ENCODE assay signal across 11 cellular contexts in genomic region chr2:177622516-177622915, GRCh38.
DNase-seq lines count a peak whose midpoint lies in the region; ATAC-seq, FAIRE-seq and TF ChIP-seq lines count a peak whose summit lies in the region.
"Had no signal": no experiment of that assay in that cellular context is flagged by ENCODE, and none has a peak within 500 bp of the region (broad histone marks: within the 10 kb centered on the region; RNA-seq: fewer than 3 reads in every experiment).

No MANE protein-coding gene starts in this region.

- TF ChIP-seq RAD21 in K562 (CRISPR knock-in tag; conservative IDR thresholded peaks at IDR 0.05 in 1 of 2, IDR thresholded peaks at IDR 0.05 in 1 of 2) = peak in 1 of 2 experiments; percentile 18; a peak in 1 of 4 replicates

- peak overlapping the region; percentile 29; the same call in 1 of the 2 replicates for H2AFZ ChIP-seq in K562 (ENCODE audit: low read depth, low read length)

- H3K4me3 ChIP-seq in BJ (ENCODE audit: low read depth, low read length) (no peak overlapping the region), HAP-1 (no peak overlapping the region), K562 (no peak overlapping the region)

- POLR2A ChIA-PET in BJ (lab: Charles Lee) = no interaction called here
- POLR2A ChIA-PET in K562 (lab: Yijun Ruan, JAX) = no interaction called here

- H3K4me3 Mint-ChIP-seq in natural killer cell = no peak overlapping the region

- 67% methylated on average over 3 of the region's 3 CpGs for WGBS in K562 (ENCODE audit: insufficient coverage, low coverage, missing lambda C conversion rate)

- no peak overlapping the region for H3K9ac ChIP-seq in K562 (ENCODE audit: insufficient read depth in 1 of 2, low read depth in 2 of 2, low read length in 2 of 2)

- H3K27me3 ChIP-seq in BJ (ENCODE audit: control insufficient read depth, insufficient read depth, low read length) = no peaks in the 10 kb centered on the region
- no peaks in the 10 kb centered on the region for H3K27me3 ChIP-seq in HAP-1 (ENCODE audit: low read depth)
- H3K27me3 ChIP-seq in K562 (ENCODE audit: control insufficient read depth in 2 of 2, insufficient read depth in 2 of 2, low read length in 2 of 2) = no peaks in the 10 kb centered on the region

- no peak overlapping the region for H3K27ac Mint-ChIP-seq in natural killer cell

- H4K20me1 ChIP-seq in K562 (replicated peaks; ENCODE audit: control insufficient read depth, insufficient read depth, low read length) = no peaks in the 10 kb centered on the region

- H3K4me1 Mint-ChIP-seq in natural killer cell = peaks cover 12% of the 10 kb centered on the region in 2 donors

- no peaks in the 10 kb centered on the region for H3K9me1 ChIP-seq in K562 (ENCODE audit: control insufficient read depth, insufficient read depth, low read length)

- TF ChIP-seq CTCF in BJ (IDR thresholded peaks at IDR 0.05; ENCODE audit: insufficient read depth, low read depth, low read length) = peak; percentile 63
- TF ChIP-seq CTCF in K562 (IDR thresholded peaks at IDR 0.05 in 2 of 3, conservative IDR thresholded peaks at IDR 0.05 in 1 of 3; ENCODE audit: insufficient read depth in 2 of 3, low read depth in 1 of 3, low read length in 3 of 3) = 0 out of 6 replicates have a peak, but pooled peaks of 2 of the 3 experiments have one; percentile 10 to 13
- TF ChIP-seq CTCF in natural killer cell (IDR thresholded peaks at IDR 0.05) = no peak

- in situ Hi-C loops in HAP-1 (cut with MboI; ENCODE audit: low sequenced_read_pairs) = no loop called here
- in situ Hi-C loops in K562 (cut with MboI) = no loop called here
- in situ Hi-C loops in KBM-7 (cut with MboI; ENCODE audit: low pct_unique_long_range_greater_than_20kb, low sequenced_read_pairs) = no loop called here

- H3K79me2 ChIP-seq in K562 (ENCODE audit: control insufficient read depth, insufficient read depth, low read length) = no peaks in the 10 kb centered on the region

- BruUV-seq in K562 (replicated peaks; lab: Mats Ljungman, UMichigan) = no TSS peak

- no peak for DNase-seq in BJ (ENCODE audit: low read depth)
- peak; percentile 70 to 80 for DNase-seq in HAP-1 (ENCODE audit: low spot score in 2 of 2)
- DNase-seq in K562 (ENCODE audit: extremely low read depth in 1 of 4, low spot score in 3 of 4) = no peak
- peak; percentile 66 for DNase-seq in midbrain (lab: John Stamatoyannopoulos, UW)
- DNase-seq in natural killer cell = no peak
- DNase-seq in activated T-cell treated with anti-CD3 and anti-CD28 coated beads, Interleukin-2, amount 50 U/mL, for 1 hour = no peak
- DNase-seq in KBM-7 = no peak
- DNase-seq: activated CD4-positive, CD25-positive, alpha-beta regulatory T cell treated with anti-CD3 and anti-CD28 coated beads, Interleukin-2, amount 50 U/mL, for 72 hours; RPMI8226 had no signal

- no peaks in the 10 kb centered on the region for H3K36me3 Mint-ChIP-seq in natural killer cell

- H3K9me3 ChIP-seq in HAP-1 (no peaks in the 10 kb centered on the region), K562 (replicated peaks; ENCODE audit: control insufficient read depth, insufficient read depth, low read depth, low read length) (no peaks in the 10 kb centered on the region)

- FAIRE-seq in K562 (lab: Jason Lieb, UNC) = no peak
- FAIRE-seq: GM18507 had no signal

- H3K36me3 ChIP-seq in BJ (ENCODE audit: control insufficient read depth, insufficient read depth, low read length) (no peaks in the 10 kb centered on the region), HAP-1 (replicated peaks) (no peaks in the 10 kb centered on the region), K562 (ENCODE audit: control insufficient read depth, insufficient read depth, low read length) (no peaks in the 10 kb centered on the region)

- H3K27ac ChIP-seq in K562 (ENCODE audit: extremely low read depth, low read depth, low read length) = no peak overlapping the region

- no peak overlapping the region for H3K4me2 ChIP-seq in K562 (ENCODE audit: insufficient read depth, low read length)

- peak; percentile 15; the same call in 1 of the 3 replicates for ATAC-seq in K562
- no peak for ATAC-seq in HG02938 (IDR thresholded peaks at IDR 0.05; ENCODE audit: unreplicated experiment)
- ATAC-seq in natural killer cell = no peak

- CTCF ChIA-PET in BJ (lab: Yijun Ruan, JAX) = no interaction called here
- CTCF ChIA-PET in K562 (lab: Yijun Ruan, JAX; ENCODE audit: low intra/inter-chr PET ratio) = no interaction called here

- H3K27me3 Mint-ChIP-seq in natural killer cell (ENCODE audit: low read depth in 2 of 2) = peaks cover 27 to 34% of the 10 kb centered on the region in 2 donors

- no peaks in the 10 kb centered on the region for H3K9me3 Mint-ChIP-seq in natural killer cell

- TF ChIP-seq POLR2A in K562 (conservative IDR thresholded peaks at IDR 0.05) = no peak

- intact Hi-C loops in K562 (cut with micrococcal nuclease) = no loop called here
- intact Hi-C loops in natural killer cell (cut with micrococcal nuclease) = no loop called here

- H3K4me1 ChIP-seq in HAP-1 (peaks cover 30% of the 10 kb centered on the region), K562 (replicated peaks in 1 of 2; ENCODE audit: control insufficient read depth in 2 of 2, insufficient read depth in 2 of 2, low read length in 2 of 2) (peaks cover 11 to 18% of the 10 kb centered on the region in 2 experiments; a peak in 4 of 5 replicates)

- TF ChIP-seq EP300 in K562 (IDR thresholded peaks at IDR 0.05; ENCODE audit: low read length) = no peak

TF ChIP-seq in K562, 482 proteins besides CTCF, POLR2A, EP300 and RAD21 (continues in another document):
- TF ChIP-seq MCM3 (IDR thresholded peaks at IDR 0.05) = 0 out of 2 replicates have a peak, but pooled peaks have one; percentile 17
- TF ChIP-seq CCAR2 (IDR thresholded peaks at IDR 0.05; ENCODE audit: low read depth, low read length) = no peak
- TF ChIP-seq TCF15 (CRISPR knock-in tag; IDR thresholded peaks at IDR 0.05) = no peak
- no peak for TF ChIP-seq ZNF277 (CRISPR knock-in tag; IDR thresholded peaks at IDR 0.05; ENCODE audit: borderline replicate concordance)
- no peak for TF ChIP-seq ZNF592 (IDR thresholded peaks at IDR 0.05)
- no peak for TF ChIP-seq RBFOX2 (IDR thresholded peaks at IDR 0.05; ENCODE audit: low read depth, low read length)
- TF ChIP-seq E2F1 (CRISPR knock-in tag; IDR thresholded peaks at IDR 0.05) = no peak

Comparison
In these comparisons a context has a peak if more than half of its experiments do, and no peak if none do; other contexts are left out.
1. DNase-seq: peak in HAP-1 (2 of 2) and midbrain (single experiment); none in BJ (single experiment), K562 (0 of 4), natural killer cell (single experiment), activated T-cell treated with anti-CD3 and anti-CD28 coated beads, Interleukin-2, amount 50 U/mL, for 1 hour (single experiment) and KBM-7 (single experiment).